8 cellular contexts compared by ENCODE assay signal in genomic region chr1:16367258-16367967, GRCh38. TPM values are rescaled to one million over a fixed set of nuclear protein-coding genes. Genes with fewer than 3 reads are reported as not detected.
DNase-seq lines count a peak whose midpoint lies in the region; ATAC-seq, FAIRE-seq and TF ChIP-seq lines count a peak whose summit lies in the region.

No MANE protein-coding gene starts in this region.

- H3K4me3 ChIP-seq in liver (ENCODE audit: low read depth in 1 of 3, low read length in 3 of 3), result peak overlapping the region; percentile 69 to 97 (median 93)

- peak; percentile 74 for ATAC-seq in HG02970 (IDR thresholded peaks at IDR 0.05; ENCODE audit: low FRiP score, unreplicated experiment)

- H3K4me1 ChIP-seq in liver (ENCODE audit: control insufficient read depth in 4 of 4, insufficient read depth in 4 of 4, low read length in 3 of 4), result peaks cover 10 to 26% (median 18%) of the 10 kb centered on the region in 4 donors

- no peak for TF ChIP-seq RAD21 in liver (IDR thresholded peaks at IDR 0.05)

- DNase-seq in A172 (ENCODE audit: low spot score) (peak; percentile 75), GM18507 (ENCODE audit: extremely low spot score, insufficient read length, low read depth) (peak; percentile 65), NCI-H2227 treated with DMSO at 0.1 percent for 48 hours (lab: John Stamatoyannopoulos, UW) (peak; percentile 78), cortex of kidney (lab: John Stamatoyannopoulos, UW) (peak; percentile 38)
- peak; percentile 74 for DNase-seq in activated CD4-positive, alpha-beta T cell treated with anti-CD3 and anti-CD28 coated beads for 1 hour
- DNase-seq in stimulated activated CD4-positive, alpha-beta T cell treated with anti-CD3 and anti-CD28 coated beads, Interleukin-4, amount 100 ng/mL, for 1 hour, result peak; percentile 86

- peak overlapping the region; percentile 98 to 99 for H3K27ac ChIP-seq in liver (ENCODE audit: low read depth in 1 of 2, low read length in 2 of 2)

- peak overlapping the region; percentile 63 to 94 for H3K9ac ChIP-seq in liver (ENCODE audit: low read depth in 1 of 2, low read length in 2 of 2)

- H3K9me3 ChIP-seq in liver (ENCODE audit: control insufficient read depth in 4 of 4, low read length in 3 of 4), result no peaks in the 10 kb centered on the region

- H3K36me3 ChIP-seq in liver (ENCODE audit: control insufficient read depth in 4 of 4, insufficient read depth in 3 of 4, low read depth in 1 of 4, low read length in 3 of 4), result no peaks in the 10 kb centered on the region

- WGBS in liver, result under 1% methylated on average over 47 of the region's 47 CpGs

- peak; percentile 95 for FAIRE-seq in GM18507 (lab: Jason Lieb, UNC)

- no peaks in the 10 kb centered on the region for H3K27me3 ChIP-seq in liver (ENCODE audit: control insufficient read depth in 4 of 4, insufficient read depth in 4 of 4, low read length in 3 of 4)

- TF ChIP-seq CTCF in liver (IDR thresholded peaks at IDR 0.05; ENCODE audit: low read depth, low read length, missing input control), result no peak

TF ChIP-seq in liver, 16 proteins besides CTCF, POLR2A, EP300 and RAD21:
- TF ChIP-seq HNF4G (IDR thresholded peaks at IDR 0.05) (no peak), JUND (IDR thresholded peaks at IDR 0.05) (no peak), EGR1 (IDR thresholded peaks at IDR 0.05; ENCODE audit: low read depth in 2 of 2) (no peak), ZBTB33 (IDR thresholded peaks at IDR 0.05) (no peak), FOXA1 (IDR thresholded peaks at IDR 0.05) (no peak), YY1 (IDR thresholded peaks at IDR 0.05) (peak; percentile 94), MAX (IDR thresholded peaks at IDR 0.05) (no peak), FOXA2 (IDR thresholded peaks at IDR 0.05) (no peak), ATF3 (IDR thresholded peaks at IDR 0.05) (no peak), SP1 (IDR thresholded peaks at IDR 0.05) (peak; percentile 21), RXRA (IDR thresholded peaks at IDR 0.05) (no peak)

RNA-seq across cellular contexts. Expression of gene SZRD1, which starts 0.4 kb away (rescaled TPM):
- 66.1 and 72.9 TPM in 2 replicates for total RNA-seq in A172 (2014; rRNA removed; shearing (Covaris generic))
- total RNA-seq in liver, result 10 to 100 TPM; 14.2 to 22.3 TPM
- 10 to 100 TPM; 27.8 to 44.3 TPM for polyA plus RNA-seq in liver

RNA-seq across cellular contexts. Expression of gene FBXO42, which starts 15.1 kb away (rescaled TPM):
- total RNA-seq in A172 (2014; rRNA removed; shearing (Covaris generic)), result 6.4 and 13.9 TPM in 2 replicates
- 1 to 10 TPM; 6.3 to 9.4 TPM for total RNA-seq in liver
- polyA plus RNA-seq in liver, result 1 to 10 TPM; 5.9 to 6.7 TPM

Comparison
In these comparisons a context has a peak if more than half of its experiments do, and no peak if none do; other contexts are left out.
1. Peak in every context shown above with its lines: DNase-seq, ATAC-seq, H3K4me3 ChIP-seq and H3K27ac ChIP-seq.